Comparison of ENCODE assay signal across 23 cellular contexts in genomic region chr20:3576363-3576762, GRCh38.
"Had no signal": no experiment of that assay in that cellular context is flagged by ENCODE, and none has a peak within 500 bp of the region (broad histone marks: within the 10 kb centered on the region; RNA-seq: fewer than 3 reads in every experiment).

No MANE protein-coding gene starts in this region.

- DNase-seq: dermis blood vessel endothelial cell; dorsolateral prefrontal cortex; effector CD4-positive, alpha-beta T cell; effector memory CD4-positive, alpha-beta T cell; foreskin keratinocyte; glutamatergic neuron; head of caudate nucleus; heart right ventricle; hippocampal formation; left cardiac atrium; left lung; left ventricle myocardium superior; lower lobe of right lung; mesenchymal stem cell; mucosa of descending colon had no signal

- H3K4me1 ChIP-seq: heart right ventricle, left lung, lower lobe of right lung had no signal

- FAIRE-seq: colon, endothelial cell of umbilical vein, frontal cortex, islet of Langerhans, keratinocyte had no signal

- ATAC-seq: foreskin keratinocyte, heart right ventricle, left cardiac atrium, left lung, left ventricle myocardium superior, lower lobe of right lung, mucosa of descending colon had no signal

- H3K27ac ChIP-seq: coronary artery, esophagus muscularis mucosa, foreskin keratinocyte, heart right ventricle, left lung, lower lobe of right lung had no signal

- H3K4me3 ChIP-seq: coronary artery, dorsolateral prefrontal cortex, esophagus muscularis mucosa, heart right ventricle, left lung, lower lobe of right lung, mucosa of descending colon had no signal

- H3K9me3 Mint-ChIP-seq: mesothelial cell of epicardium had no signal

- H3K27ac Mint-ChIP-seq: mesothelial cell of epicardium had no signal

- H3K4me3 Mint-ChIP-seq: mesothelial cell of epicardium had no signal

- H3K9me3 ChIP-seq: esophagus muscularis mucosa, heart right ventricle, left lung, lower lobe of right lung, mucosa of descending colon had no signal
